In the genomic region with DNA sequence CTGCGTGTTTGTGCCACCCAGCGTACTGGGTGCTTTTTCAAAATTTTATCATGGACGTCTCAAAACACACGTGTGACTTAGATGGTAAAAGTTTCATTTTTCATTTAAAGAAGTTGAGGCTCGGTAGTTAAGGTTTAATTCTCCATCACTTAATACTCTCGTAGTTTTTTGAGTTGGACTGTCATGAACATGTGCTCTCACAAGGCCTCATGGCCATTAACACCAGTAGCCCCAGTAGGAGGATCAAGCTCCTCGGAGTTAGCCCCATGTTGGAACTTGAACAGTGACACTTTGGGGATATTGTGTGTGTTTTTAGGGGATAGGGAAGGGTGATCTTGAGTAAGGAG, we compare ENCODE assay signal across 1 cellular context.
TF ChIP-seq lines count a peak whose summit lies in the region.

No MANE protein-coding gene starts in this region.

TF ChIP-seq in K562, 482 proteins besides CTCF, POLR2A, EP300 and RAD21 (continued from another document):
- TF ChIP-seq, protein P1, sequence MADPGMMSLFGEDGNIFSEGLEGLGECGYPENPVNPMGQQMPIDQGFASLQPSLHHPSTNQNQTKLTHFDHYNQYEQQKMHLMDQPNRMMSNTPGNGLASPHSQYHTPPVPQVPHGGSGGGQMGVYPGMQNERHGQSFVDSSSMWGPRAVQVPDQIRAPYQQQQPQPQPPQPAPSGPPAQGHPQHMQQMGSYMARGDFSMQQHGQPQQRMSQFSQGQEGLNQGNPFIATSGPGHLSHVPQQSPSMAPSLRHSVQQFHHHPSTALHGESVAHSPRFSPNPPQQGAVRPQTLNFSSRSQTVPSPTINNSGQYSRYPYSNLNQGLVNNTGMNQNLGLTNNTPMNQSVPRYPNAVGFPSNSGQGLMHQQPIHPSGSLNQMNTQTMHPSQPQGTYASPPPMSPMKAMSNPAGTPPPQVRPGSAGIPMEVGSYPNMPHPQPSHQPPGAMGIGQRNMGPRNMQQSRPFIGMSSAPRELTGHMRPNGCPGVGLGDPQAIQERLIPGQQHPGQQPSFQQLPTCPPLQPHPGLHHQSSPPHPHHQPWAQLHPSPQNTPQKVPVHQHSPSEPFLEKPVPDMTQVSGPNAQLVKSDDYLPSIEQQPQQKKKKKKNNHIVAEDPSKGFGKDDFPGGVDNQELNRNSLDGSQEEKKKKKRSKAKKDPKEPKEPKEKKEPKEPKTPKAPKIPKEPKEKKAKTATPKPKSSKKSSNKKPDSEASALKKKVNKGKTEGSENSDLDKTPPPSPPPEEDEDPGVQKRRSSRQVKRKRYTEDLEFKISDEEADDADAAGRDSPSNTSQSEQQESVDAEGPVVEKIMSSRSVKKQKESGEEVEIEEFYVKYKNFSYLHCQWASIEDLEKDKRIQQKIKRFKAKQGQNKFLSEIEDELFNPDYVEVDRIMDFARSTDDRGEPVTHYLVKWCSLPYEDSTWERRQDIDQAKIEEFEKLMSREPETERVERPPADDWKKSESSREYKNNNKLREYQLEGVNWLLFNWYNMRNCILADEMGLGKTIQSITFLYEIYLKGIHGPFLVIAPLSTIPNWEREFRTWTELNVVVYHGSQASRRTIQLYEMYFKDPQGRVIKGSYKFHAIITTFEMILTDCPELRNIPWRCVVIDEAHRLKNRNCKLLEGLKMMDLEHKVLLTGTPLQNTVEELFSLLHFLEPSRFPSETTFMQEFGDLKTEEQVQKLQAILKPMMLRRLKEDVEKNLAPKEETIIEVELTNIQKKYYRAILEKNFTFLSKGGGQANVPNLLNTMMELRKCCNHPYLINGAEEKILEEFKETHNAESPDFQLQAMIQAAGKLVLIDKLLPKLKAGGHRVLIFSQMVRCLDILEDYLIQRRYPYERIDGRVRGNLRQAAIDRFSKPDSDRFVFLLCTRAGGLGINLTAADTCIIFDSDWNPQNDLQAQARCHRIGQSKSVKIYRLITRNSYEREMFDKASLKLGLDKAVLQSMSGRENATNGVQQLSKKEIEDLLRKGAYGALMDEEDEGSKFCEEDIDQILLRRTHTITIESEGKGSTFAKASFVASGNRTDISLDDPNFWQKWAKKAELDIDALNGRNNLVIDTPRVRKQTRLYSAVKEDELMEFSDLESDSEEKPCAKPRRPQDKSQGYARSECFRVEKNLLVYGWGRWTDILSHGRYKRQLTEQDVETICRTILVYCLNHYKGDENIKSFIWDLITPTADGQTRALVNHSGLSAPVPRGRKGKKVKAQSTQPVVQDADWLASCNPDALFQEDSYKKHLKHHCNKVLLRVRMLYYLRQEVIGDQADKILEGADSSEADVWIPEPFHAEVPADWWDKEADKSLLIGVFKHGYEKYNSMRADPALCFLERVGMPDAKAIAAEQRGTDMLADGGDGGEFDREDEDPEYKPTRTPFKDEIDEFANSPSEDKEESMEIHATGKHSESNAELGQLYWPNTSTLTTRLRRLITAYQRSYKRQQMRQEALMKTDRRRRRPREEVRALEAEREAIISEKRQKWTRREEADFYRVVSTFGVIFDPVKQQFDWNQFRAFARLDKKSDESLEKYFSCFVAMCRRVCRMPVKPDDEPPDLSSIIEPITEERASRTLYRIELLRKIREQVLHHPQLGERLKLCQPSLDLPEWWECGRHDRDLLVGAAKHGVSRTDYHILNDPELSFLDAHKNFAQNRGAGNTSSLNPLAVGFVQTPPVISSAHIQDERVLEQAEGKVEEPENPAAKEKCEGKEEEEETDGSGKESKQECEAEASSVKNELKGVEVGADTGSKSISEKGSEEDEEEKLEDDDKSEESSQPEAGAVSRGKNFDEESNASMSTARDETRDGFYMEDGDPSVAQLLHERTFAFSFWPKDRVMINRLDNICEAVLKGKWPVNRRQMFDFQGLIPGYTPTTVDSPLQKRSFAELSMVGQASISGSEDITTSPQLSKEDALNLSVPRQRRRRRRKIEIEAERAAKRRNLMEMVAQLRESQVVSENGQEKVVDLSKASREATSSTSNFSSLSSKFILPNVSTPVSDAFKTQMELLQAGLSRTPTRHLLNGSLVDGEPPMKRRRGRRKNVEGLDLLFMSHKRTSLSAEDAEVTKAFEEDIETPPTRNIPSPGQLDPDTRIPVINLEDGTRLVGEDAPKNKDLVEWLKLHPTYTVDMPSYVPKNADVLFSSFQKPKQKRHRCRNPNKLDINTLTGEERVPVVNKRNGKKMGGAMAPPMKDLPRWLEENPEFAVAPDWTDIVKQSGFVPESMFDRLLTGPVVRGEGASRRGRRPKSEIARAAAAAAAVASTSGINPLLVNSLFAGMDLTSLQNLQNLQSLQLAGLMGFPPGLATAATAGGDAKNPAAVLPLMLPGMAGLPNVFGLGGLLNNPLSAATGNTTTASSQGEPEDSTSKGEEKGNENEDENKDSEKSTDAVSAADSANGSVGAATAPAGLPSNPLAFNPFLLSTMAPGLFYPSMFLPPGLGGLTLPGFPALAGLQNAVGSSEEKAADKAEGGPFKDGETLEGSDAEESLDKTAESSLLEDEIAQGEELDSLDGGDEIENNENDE (IDR thresholded peaks at IDR 0.05; ENCODE audit: low read depth, low read length) = no peak
- TF ChIP-seq ZNF57 (CRISPR knock-in tag; IDR thresholded peaks at IDR 0.05) (no peak), ZNF175 (CRISPR knock-in tag; IDR thresholded peaks at IDR 0.05; ENCODE audit: low read depth) (0 out of 2 replicates have a peak, but pooled peaks have one; percentile 6), SMARCA4 (IDR thresholded peaks at IDR 0.05) (no peak)
- TF ChIP-seq, protein P2, sequence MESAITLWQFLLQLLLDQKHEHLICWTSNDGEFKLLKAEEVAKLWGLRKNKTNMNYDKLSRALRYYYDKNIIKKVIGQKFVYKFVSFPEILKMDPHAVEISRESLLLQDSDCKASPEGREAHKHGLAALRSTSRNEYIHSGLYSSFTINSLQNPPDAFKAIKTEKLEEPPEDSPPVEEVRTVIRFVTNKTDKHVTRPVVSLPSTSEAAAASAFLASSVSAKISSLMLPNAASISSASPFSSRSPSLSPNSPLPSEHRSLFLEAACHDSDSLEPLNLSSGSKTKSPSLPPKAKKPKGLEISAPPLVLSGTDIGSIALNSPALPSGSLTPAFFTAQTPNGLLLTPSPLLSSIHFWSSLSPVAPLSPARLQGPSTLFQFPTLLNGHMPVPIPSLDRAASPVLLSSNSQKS (CRISPR knock-in tag; IDR thresholded peaks at IDR 0.05) = no peak
- TF ChIP-seq, protein P3, sequence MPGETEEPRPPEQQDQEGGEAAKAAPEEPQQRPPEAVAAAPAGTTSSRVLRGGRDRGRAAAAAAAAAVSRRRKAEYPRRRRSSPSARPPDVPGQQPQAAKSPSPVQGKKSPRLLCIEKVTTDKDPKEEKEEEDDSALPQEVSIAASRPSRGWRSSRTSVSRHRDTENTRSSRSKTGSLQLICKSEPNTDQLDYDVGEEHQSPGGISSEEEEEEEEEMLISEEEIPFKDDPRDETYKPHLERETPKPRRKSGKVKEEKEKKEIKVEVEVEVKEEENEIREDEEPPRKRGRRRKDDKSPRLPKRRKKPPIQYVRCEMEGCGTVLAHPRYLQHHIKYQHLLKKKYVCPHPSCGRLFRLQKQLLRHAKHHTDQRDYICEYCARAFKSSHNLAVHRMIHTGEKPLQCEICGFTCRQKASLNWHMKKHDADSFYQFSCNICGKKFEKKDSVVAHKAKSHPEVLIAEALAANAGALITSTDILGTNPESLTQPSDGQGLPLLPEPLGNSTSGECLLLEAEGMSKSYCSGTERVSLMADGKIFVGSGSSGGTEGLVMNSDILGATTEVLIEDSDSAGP (CRISPR knock-in tag; IDR thresholded peaks at IDR 0.05) = no peak
- TF ChIP-seq, protein P4, sequence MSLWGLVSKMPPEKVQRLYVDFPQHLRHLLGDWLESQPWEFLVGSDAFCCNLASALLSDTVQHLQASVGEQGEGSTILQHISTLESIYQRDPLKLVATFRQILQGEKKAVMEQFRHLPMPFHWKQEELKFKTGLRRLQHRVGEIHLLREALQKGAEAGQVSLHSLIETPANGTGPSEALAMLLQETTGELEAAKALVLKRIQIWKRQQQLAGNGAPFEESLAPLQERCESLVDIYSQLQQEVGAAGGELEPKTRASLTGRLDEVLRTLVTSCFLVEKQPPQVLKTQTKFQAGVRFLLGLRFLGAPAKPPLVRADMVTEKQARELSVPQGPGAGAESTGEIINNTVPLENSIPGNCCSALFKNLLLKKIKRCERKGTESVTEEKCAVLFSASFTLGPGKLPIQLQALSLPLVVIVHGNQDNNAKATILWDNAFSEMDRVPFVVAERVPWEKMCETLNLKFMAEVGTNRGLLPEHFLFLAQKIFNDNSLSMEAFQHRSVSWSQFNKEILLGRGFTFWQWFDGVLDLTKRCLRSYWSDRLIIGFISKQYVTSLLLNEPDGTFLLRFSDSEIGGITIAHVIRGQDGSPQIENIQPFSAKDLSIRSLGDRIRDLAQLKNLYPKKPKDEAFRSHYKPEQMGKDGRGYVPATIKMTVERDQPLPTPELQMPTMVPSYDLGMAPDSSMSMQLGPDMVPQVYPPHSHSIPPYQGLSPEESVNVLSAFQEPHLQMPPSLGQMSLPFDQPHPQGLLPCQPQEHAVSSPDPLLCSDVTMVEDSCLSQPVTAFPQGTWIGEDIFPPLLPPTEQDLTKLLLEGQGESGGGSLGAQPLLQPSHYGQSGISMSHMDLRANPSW (CRISPR knock-in tag; IDR thresholded peaks at IDR 0.05) = no peak
- TF ChIP-seq, protein P5, sequence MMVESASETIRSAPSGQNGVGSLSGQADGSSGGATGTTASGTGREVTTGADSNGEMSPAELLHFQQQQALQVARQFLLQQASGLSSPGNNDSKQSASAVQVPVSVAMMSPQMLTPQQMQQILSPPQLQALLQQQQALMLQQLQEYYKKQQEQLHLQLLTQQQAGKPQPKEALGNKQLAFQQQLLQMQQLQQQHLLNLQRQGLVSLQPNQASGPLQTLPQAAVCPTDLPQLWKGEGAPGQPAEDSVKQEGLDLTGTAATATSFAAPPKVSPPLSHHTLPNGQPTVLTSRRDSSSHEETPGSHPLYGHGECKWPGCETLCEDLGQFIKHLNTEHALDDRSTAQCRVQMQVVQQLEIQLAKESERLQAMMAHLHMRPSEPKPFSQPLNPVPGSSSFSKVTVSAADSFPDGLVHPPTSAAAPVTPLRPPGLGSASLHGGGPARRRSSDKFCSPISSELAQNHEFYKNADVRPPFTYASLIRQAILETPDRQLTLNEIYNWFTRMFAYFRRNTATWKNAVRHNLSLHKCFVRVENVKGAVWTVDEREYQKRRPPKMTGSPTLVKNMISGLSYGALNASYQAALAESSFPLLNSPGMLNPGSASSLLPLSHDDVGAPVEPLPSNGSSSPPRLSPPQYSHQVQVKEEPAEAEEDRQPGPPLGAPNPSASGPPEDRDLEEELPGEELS (CRISPR knock-in tag; IDR thresholded peaks at IDR 0.05; ENCODE audit: borderline replicate concordance) = no peak
